Comparison of ENCODE assay signal across 1 cellular context in the genomic region with DNA sequence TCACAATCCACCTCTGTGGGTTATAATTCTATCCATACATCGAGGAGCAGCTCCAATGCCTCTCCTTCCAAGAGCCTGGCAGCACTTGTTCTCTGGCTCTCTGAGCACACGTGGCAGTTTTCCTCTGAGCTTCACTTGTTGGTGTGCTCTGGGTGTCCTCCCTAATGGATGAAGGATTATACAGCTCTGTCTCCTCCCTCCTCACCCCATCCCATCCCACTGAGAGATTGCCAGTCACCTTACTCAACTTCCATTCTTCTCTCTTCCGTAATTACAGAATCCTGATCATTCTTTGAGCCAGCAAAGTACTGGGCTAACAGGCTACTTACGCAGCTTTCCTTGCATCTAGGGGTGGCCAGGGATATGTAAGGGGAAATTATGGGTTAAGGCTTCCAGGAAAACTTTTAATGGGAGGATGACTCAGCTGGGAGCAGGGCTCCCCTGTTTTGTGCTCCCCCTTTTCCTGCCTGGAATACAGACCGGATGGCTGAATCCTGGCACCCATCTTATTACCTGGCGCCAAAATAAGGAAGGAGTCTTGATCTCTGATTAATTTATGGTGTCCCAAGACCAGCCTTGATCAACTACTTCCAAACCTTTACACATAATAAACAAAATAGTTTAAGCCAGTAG.
TF ChIP-seq lines count a peak whose summit lies in the region.

No MANE protein-coding gene starts in this region.

TF ChIP-seq in WTC11, 78 proteins besides CTCF, POLR2A, EP300 and RAD21:
- TF ChIP-seq, protein P1, sequence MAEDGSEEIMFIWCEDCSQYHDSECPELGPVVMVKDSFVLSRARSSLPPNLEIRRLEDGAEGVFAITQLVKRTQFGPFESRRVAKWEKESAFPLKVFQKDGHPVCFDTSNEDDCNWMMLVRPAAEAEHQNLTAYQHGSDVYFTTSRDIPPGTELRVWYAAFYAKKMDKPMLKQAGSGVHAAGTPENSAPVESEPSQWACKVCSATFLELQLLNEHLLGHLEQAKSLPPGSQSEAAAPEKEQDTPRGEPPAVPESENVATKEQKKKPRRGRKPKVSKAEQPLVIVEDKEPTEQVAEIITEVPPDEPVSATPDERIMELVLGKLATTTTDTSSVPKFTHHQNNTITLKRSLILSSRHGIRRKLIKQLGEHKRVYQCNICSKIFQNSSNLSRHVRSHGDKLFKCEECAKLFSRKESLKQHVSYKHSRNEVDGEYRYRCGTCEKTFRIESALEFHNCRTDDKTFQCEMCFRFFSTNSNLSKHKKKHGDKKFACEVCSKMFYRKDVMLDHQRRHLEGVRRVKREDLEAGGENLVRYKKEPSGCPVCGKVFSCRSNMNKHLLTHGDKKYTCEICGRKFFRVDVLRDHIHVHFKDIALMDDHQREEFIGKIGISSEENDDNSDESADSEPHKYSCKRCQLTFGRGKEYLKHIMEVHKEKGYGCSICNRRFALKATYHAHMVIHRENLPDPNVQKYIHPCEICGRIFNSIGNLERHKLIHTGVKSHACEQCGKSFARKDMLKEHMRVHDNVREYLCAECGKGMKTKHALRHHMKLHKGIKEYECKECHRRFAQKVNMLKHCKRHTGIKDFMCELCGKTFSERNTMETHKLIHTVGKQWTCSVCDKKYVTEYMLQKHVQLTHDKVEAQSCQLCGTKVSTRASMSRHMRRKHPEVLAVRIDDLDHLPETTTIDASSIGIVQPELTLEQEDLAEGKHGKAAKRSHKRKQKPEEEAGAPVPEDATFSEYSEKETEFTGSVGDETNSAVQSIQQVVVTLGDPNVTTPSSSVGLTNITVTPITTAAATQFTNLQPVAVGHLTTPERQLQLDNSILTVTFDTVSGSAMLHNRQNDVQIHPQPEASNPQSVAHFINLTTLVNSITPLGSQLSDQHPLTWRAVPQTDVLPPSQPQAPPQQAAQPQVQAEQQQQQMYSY (CRISPR knock-in tag; IDR thresholded peaks at IDR 0.05): no peak
- no peak for TF ChIP-seq ATF6 (CRISPR knock-in tag; IDR thresholded peaks at IDR 0.05)
- no peak for TF ChIP-seq ESRRA (CRISPR knock-in tag; IDR thresholded peaks at IDR 0.05; ENCODE audit: borderline replicate concordance)
- TF ChIP-seq, protein P2, sequence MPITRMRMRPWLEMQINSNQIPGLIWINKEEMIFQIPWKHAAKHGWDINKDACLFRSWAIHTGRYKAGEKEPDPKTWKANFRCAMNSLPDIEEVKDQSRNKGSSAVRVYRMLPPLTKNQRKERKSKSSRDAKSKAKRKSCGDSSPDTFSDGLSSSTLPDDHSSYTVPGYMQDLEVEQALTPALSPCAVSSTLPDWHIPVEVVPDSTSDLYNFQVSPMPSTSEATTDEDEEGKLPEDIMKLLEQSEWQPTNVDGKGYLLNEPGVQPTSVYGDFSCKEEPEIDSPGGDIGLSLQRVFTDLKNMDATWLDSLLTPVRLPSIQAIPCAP (CRISPR knock-in tag; IDR thresholded peaks at IDR 0.05): no peak
- no peak for TF ChIP-seq SOX15 (CRISPR knock-in tag; IDR thresholded peaks at IDR 0.05)
- TF ChIP-seq ATF3 (CRISPR knock-in tag; conservative IDR thresholded peaks at IDR 0.05): no peak
- no peak for TF ChIP-seq ZNF232 (CRISPR knock-in tag; IDR thresholded peaks at IDR 0.05)
- no peak for TF ChIP-seq ZBTB21 (CRISPR knock-in tag; IDR thresholded peaks at IDR 0.05; ENCODE audit: borderline replicate concordance)
- no peak for TF ChIP-seq ZNF121 (CRISPR knock-in tag; IDR thresholded peaks at IDR 0.05)
- TF ChIP-seq, protein P3, sequence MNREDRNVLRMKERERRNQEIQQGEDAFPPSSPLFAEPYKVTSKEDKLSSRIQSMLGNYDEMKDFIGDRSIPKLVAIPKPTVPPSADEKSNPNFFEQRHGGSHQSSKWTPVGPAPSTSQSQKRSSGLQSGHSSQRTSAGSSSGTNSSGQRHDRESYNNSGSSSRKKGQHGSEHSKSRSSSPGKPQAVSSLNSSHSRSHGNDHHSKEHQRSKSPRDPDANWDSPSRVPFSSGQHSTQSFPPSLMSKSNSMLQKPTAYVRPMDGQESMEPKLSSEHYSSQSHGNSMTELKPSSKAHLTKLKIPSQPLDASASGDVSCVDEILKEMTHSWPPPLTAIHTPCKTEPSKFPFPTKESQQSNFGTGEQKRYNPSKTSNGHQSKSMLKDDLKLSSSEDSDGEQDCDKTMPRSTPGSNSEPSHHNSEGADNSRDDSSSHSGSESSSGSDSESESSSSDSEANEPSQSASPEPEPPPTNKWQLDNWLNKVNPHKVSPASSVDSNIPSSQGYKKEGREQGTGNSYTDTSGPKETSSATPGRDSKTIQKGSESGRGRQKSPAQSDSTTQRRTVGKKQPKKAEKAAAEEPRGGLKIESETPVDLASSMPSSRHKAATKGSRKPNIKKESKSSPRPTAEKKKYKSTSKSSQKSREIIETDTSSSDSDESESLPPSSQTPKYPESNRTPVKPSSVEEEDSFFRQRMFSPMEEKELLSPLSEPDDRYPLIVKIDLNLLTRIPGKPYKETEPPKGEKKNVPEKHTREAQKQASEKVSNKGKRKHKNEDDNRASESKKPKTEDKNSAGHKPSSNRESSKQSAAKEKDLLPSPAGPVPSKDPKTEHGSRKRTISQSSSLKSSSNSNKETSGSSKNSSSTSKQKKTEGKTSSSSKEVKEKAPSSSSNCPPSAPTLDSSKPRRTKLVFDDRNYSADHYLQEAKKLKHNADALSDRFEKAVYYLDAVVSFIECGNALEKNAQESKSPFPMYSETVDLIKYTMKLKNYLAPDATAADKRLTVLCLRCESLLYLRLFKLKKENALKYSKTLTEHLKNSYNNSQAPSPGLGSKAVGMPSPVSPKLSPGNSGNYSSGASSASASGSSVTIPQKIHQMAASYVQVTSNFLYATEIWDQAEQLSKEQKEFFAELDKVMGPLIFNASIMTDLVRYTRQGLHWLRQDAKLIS (CRISPR knock-in tag; IDR thresholded peaks at IDR 0.05; ENCODE audit: borderline replicate concordance): no peak
- no peak for TF ChIP-seq NFE2L1 (CRISPR knock-in tag; IDR thresholded peaks at IDR 0.05)
- no peak for TF ChIP-seq ATF2 (CRISPR knock-in tag; IDR thresholded peaks at IDR 0.05; ENCODE audit: borderline replicate concordance, low read depth)
